ENCODE assay signal across 1 cellular context in the genomic region with DNA sequence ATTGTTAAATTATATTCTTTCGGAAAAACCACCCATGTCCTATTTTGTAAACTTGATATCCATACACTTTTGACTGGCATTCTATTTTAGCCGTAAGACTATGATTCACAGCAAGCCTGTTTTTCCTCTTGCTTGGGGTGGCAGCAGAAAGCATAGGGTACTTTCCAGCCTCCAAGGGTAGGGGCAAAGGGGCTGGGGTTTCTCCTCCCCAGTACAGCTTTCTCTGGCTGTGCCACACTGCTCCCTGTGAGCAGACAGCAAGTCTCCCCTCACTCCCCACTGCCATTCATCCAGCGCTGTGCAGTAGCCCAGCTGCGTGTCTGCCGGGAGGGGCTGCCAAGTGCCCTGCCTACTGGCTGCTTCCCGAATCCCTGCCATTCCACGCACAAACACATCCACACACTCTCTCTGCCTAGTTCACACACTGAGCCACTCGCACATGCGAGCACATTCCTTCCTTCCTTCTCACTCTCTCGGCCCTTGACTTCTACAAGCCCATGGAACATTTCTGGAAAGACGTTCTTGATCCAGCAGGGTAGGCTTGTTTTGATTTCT.
TF ChIP-seq lines count a peak whose summit lies in the region.

No MANE protein-coding gene starts in this region.

TF ChIP-seq in GM23338, 12 proteins besides CTCF, POLR2A, EP300 and RAD21 (continued from another document):
- TF ChIP-seq, protein P1, sequence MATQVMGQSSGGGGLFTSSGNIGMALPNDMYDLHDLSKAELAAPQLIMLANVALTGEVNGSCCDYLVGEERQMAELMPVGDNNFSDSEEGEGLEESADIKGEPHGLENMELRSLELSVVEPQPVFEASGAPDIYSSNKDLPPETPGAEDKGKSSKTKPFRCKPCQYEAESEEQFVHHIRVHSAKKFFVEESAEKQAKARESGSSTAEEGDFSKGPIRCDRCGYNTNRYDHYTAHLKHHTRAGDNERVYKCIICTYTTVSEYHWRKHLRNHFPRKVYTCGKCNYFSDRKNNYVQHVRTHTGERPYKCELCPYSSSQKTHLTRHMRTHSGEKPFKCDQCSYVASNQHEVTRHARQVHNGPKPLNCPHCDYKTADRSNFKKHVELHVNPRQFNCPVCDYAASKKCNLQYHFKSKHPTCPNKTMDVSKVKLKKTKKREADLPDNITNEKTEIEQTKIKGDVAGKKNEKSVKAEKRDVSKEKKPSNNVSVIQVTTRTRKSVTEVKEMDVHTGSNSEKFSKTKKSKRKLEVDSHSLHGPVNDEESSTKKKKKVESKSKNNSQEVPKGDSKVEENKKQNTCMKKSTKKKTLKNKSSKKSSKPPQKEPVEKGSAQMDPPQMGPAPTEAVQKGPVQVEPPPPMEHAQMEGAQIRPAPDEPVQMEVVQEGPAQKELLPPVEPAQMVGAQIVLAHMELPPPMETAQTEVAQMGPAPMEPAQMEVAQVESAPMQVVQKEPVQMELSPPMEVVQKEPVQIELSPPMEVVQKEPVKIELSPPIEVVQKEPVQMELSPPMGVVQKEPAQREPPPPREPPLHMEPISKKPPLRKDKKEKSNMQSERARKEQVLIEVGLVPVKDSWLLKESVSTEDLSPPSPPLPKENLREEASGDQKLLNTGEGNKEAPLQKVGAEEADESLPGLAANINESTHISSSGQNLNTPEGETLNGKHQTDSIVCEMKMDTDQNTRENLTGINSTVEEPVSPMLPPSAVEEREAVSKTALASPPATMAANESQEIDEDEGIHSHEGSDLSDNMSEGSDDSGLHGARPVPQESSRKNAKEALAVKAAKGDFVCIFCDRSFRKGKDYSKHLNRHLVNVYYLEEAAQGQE (IDR thresholded peaks at IDR 0.05; ENCODE audit: unreplicated experiment), result no peak
- TF ChIP-seq ZNF331 (CRISPR knock-in tag; IDR thresholded peaks at IDR 0.05; ENCODE audit: low read depth) (no peak), NANOG (IDR thresholded peaks at IDR 0.05; ENCODE audit: borderline replicate concordance) (no peak), POLR2AphosphoS5 (IDR thresholded peaks at IDR 0.05; ENCODE audit: low read depth) (no peak), ZNF114 (CRISPR knock-in tag; IDR thresholded peaks at IDR 0.05) (no peak), ETS1 (IDR thresholded peaks at IDR 0.05) (no peak), JUNB (IDR thresholded peaks at IDR 0.05; ENCODE audit: unreplicated experiment) (no peak)
